1 cellular context compared by ENCODE assay signal in the genomic region with DNA sequence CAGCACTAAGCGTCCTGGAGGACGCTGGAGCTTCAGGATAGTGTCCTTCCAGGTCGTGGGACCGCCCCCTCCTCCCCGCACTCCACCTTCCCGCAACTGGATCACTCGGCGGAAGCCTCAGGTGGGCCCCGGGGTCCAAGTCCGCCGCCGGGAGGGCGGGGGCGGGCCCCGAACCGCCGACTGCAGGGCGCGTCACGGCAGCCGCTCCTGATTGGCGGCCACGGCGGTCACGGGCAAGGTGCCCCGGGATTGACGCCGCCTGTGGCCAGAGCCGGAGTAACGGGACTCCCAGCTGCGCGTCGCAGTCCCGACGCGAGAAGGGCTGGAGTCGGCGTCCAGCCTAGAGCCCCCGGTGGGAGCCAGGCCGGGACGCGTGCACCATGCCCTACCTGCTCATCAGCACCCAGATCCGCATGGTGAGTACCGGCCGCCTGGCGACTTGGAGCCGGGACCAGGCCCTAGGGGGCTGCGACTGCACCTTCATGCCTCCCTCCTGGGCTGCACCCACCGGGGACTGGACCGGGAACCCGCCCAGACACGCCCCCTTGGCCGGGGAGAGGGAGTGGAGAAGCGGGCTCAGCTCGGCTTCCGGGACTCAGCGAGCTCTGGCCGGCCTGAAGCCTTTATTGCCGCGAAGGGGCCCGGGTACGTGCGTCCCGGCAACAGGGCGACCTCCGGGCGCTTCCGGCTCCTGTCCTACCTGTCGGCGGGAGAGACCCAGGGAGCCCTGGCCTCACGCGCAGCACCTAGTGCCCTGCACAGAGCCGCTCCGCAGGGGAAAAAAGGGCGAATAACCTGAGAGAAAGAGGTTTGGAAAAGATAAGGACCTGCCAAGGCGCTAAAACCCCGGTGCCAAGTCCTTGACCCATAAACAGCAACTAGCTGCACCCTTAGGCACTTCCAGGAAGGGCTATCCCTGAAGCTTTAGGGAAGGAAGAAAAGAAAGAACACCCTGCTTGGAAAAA.
TF ChIP-seq lines count a peak whose summit lies in the region.

Gene GCHFR, plus strand, starts transcription at position 268 of the 965 bp plus-strand sequence. Its CDS starts 113 bp downstream, at position 381.

TF ChIP-seq in HEK293, 187 proteins besides CTCF, POLR2A, EP300 and RAD21 (continued from another document):
- TF ChIP-seq ZXDB (tag by site-specific recombination; IDR thresholded peaks at IDR 0.05) (peak; percentile 51; the same call in 1 of the 2 replicates), ZNF266 (tag by site-specific recombination; IDR thresholded peaks at IDR 0.05; ENCODE audit: low read depth) (no peak), ZNF626 (tag by site-specific recombination; IDR thresholded peaks at IDR 0.05) (no peak), ZFP41 (tag by site-specific recombination; IDR thresholded peaks at IDR 0.05; ENCODE audit: borderline replicate concordance) (no peak), ZNF571 (tag by site-specific recombination; IDR thresholded peaks at IDR 0.05) (no peak), ZNF530 (tag by site-specific recombination; IDR thresholded peaks at IDR 0.05; ENCODE audit: low read depth) (no peak), GLIS2 (tag by site-specific recombination; IDR thresholded peaks at IDR 0.05) (peak; percentile 98), ZFP3 (tag by site-specific recombination; IDR thresholded peaks at IDR 0.05; ENCODE audit: low read depth) (no peak), ZNF202 (tag by site-specific recombination; IDR thresholded peaks at IDR 0.05; ENCODE audit: borderline replicate concordance) (no peak), HOXD13 (CRISPR knock-in tag; IDR thresholded peaks at IDR 0.05; ENCODE audit: borderline replicate concordance) (no peak)
- TF ChIP-seq, protein P1, sequence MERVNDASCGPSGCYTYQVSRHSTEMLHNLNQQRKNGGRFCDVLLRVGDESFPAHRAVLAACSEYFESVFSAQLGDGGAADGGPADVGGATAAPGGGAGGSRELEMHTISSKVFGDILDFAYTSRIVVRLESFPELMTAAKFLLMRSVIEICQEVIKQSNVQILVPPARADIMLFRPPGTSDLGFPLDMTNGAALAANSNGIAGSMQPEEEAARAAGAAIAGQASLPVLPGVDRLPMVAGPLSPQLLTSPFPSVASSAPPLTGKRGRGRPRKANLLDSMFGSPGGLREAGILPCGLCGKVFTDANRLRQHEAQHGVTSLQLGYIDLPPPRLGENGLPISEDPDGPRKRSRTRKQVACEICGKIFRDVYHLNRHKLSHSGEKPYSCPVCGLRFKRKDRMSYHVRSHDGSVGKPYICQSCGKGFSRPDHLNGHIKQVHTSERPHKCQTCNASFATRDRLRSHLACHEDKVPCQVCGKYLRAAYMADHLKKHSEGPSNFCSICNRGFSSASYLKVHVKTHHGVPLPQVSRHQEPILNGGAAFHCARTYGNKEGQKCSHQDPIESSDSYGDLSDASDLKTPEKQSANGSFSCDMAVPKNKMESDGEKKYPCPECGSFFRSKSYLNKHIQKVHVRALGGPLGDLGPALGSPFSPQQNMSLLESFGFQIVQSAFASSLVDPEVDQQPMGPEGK (tag by site-specific recombination; IDR thresholded peaks at IDR 0.05), result peak; percentile 91
